ENCODE assay signal across 8 cellular contexts in the genomic region with DNA sequence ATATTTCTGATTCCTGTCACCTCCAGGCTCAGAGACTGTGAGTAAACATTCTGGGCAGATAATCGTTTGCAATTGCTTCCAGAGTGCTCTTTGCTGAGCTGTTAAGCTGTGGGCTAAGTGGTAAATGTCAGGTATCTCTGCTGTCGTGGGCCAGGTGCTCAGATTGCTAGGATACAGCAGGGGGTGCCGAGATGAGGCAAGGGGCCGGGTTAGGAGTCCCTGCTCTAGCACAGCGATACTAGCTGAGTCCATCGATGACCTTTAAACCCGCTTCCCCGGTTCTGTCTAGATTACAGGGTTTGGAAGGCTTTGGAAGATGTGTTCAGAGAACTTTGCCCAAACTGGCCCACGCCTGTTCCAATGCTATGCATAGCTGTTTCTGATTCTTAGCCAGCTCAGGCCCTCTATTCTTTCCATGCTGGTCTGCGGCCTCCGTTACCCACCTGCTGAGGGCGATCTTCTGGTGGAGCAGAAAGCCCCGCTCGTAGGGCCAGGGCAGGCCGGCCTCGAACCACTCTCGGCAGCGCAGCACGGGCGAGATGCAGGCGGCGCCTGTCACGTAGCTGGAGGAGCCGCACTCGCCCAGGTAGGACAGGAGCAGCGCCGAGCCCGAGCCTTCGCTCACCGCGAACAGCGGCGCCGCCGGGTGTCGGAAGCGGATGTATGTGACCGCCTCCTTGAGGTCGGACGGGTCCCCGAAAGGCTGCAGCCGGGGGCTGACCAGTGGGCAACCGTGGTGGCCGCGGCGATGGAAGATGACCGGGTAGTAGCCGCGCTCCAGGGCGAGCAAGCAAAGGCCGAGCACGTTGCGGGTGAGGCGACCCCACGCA. TPM values are rescaled to one million over a fixed set of nuclear protein-coding genes. Genes with fewer than 3 reads are reported as not detected.
DNase-seq lines count a peak whose midpoint lies in the region; ATAC-seq, FAIRE-seq and TF ChIP-seq lines count a peak whose summit lies in the region.

No MANE protein-coding gene starts in this region.

- peaks cover 5% of the 10 kb centered on the region for H3K4me1 Mint-ChIP-seq in astrocyte (ENCODE audit: low read depth, unreplicated experiment)

- H3K27me3 Mint-ChIP-seq in astrocyte (ENCODE audit: low read depth, unreplicated experiment): peaks cover 23% of the 10 kb centered on the region

- H3K4me2 ChIP-seq in DOHH2 (ENCODE audit: low read length) (peak overlapping the region; percentile 88), astrocyte (ENCODE audit: low read length) (peak overlapping the region; percentile 92), keratinocyte (ENCODE audit: control insufficient read depth, extremely low read depth, insufficient read depth, low read depth, low read length) (peak overlapping the region; percentile 74)

- H3K4me1 ChIP-seq in DOHH2 (ENCODE audit: control insufficient read depth, low read length) (peaks cover 44% of the 10 kb centered on the region), RWPE2 (ENCODE audit: insufficient read depth, poor library complexity, severe bottlenecking) (peaks cover 3% of the 10 kb centered on the region), astrocyte (ENCODE audit: insufficient read depth, low read length) (peaks cover 18% of the 10 kb centered on the region), keratinocyte (ENCODE audit: control insufficient read depth, extremely low read depth, insufficient read depth, low read length) (peaks cover 21% of the 10 kb centered on the region)

- H2AFZ ChIP-seq in astrocyte (ENCODE audit: low read depth, low read length) (peak overlapping the region; percentile 77), keratinocyte (ENCODE audit: control insufficient read depth, low read length) (peak overlapping the region; percentile 53)

- no peak for ATAC-seq in RWPE2 (ENCODE audit: low read depth)
- ATAC-seq in HG03159 (IDR thresholded peaks at IDR 0.05; ENCODE audit: unreplicated experiment): no peak

- FAIRE-seq in astrocyte (lab: Jason Lieb, UNC) (no peak), keratinocyte (lab: Jason Lieb, UNC) (no peak)

- H3K9me3 ChIP-seq in DOHH2 (ENCODE audit: control insufficient read depth, insufficient read depth, low read length) (no peaks in the 10 kb centered on the region), RWPE2 (ENCODE audit: severe bottlenecking) (no peaks in the 10 kb centered on the region), astrocyte (ENCODE audit: insufficient read depth, low read depth, low read length) (no peaks in the 10 kb centered on the region), keratinocyte (ENCODE audit: control insufficient read depth, low read depth, low read length) (no peaks in the 10 kb centered on the region)

- peaks cover 22% of the 10 kb centered on the region for H3K36me3 Mint-ChIP-seq in astrocyte (ENCODE audit: low read depth, unreplicated experiment)

- no peaks in the 10 kb centered on the region for H3K9me2 ChIP-seq in DOHH2 (replicated peaks; ENCODE audit: control insufficient read depth, low read length)

- H3K36me3 ChIP-seq in DOHH2 (ENCODE audit: control insufficient read depth, low read length): peaks cover 25% of the 10 kb centered on the region
- H3K36me3 ChIP-seq in RWPE2 (ENCODE audit: low read depth): no peaks in the 10 kb centered on the region; the same call in 1 of the 2 replicates
- H3K36me3 ChIP-seq in astrocyte (ENCODE audit: insufficient read depth, low read length): no peaks in the 10 kb centered on the region
- H3K36me3 ChIP-seq in keratinocyte (ENCODE audit: control insufficient read depth in 2 of 2, extremely low read depth in 1 of 2, insufficient read depth in 2 of 2, low read length in 2 of 2): peaks cover 0 to 4% of the 10 kb centered on the region in 2 experiments

- peak overlapping the region; percentile 53 for H3K27ac ChIP-seq in DOHH2 (ENCODE audit: low read depth, low read length)
- peak overlapping the region; percentile 79 for H3K27ac ChIP-seq in RWPE2 (ENCODE audit: poor library complexity, severe bottlenecking)
- no peak overlapping the region for H3K27ac ChIP-seq in astrocyte (ENCODE audit: low read depth, low read length)
- no peak overlapping the region for H3K27ac ChIP-seq in keratinocyte (ENCODE audit: control insufficient read depth, insufficient read depth, low read length)

- peak overlapping the region; percentile 79 for H3K4me3 Mint-ChIP-seq in astrocyte (ENCODE audit: unreplicated experiment)

- dilution Hi-C loops in keratinocyte (cut with MboI; ENCODE audit: extremely low pct_ligation_motif_present, low sequenced_read_pairs): no loop called here

- no peaks in the 10 kb centered on the region for H3K9me3 Mint-ChIP-seq in astrocyte (ENCODE audit: unreplicated experiment)

- TF ChIP-seq CTCF in DOHH2 (IDR thresholded peaks at IDR 0.05; ENCODE audit: low read depth, low read length, poor library complexity, severe bottlenecking) (peak; percentile 54), RWPE2 (IDR thresholded peaks at IDR 0.05; ENCODE audit: poor library complexity, severe bottlenecking) (no peak), astrocyte (IDR thresholded peaks at IDR 0.05; ENCODE audit: insufficient read depth, low read depth, low read length) (no peak), keratinocyte (optimal IDR thresholded peaks at IDR 0.05 in 1 of 3, IDR thresholded peaks at IDR 0.05 in 1 of 3, conservative IDR thresholded peaks at IDR 0.05 in 1 of 3; ENCODE audit: extremely low read depth in 1 of 3, insufficient read depth in 2 of 3, low read length in 3 of 3) (no peak)

- H4K20me1 ChIP-seq in DOHH2 (ENCODE audit: control insufficient read depth, insufficient read depth, low read depth, low read length) (0 out of 2 replicates have a peak, but pooled peaks cover 3% of the 10 kb centered on the region), astrocyte (ENCODE audit: insufficient read depth, low read length) (peaks cover 12% of the 10 kb centered on the region), keratinocyte (ENCODE audit: control insufficient read depth, extremely low read depth, insufficient read depth, low read length) (no peaks in the 10 kb centered on the region)

- H3K79me2 ChIP-seq in DOHH2 (ENCODE audit: control insufficient read depth, low read length): peaks cover 34% of the 10 kb centered on the region
- H3K79me2 ChIP-seq in astrocyte (ENCODE audit: insufficient read depth, low read length): no peaks in the 10 kb centered on the region
- no peaks in the 10 kb centered on the region for H3K79me2 ChIP-seq in keratinocyte (ENCODE audit: control insufficient read depth, insufficient read depth, low read length)

- H3F3A ChIP-seq in DOHH2 (ENCODE audit: control insufficient read depth, insufficient read depth): peaks cover 11% of the 10 kb centered on the region

- H3K9me1 ChIP-seq in keratinocyte (ENCODE audit: control insufficient read depth, extremely low read depth, insufficient read depth, low read length): no peaks in the 10 kb centered on the region

- H3K9ac ChIP-seq in astrocyte (ENCODE audit: low read length) (no peak overlapping the region), keratinocyte (ENCODE audit: control insufficient read depth, extremely low read depth, insufficient read depth, low read length) (peak overlapping the region; percentile 44)

- no peak overlapping the region for H3K27ac Mint-ChIP-seq in astrocyte (ENCODE audit: unreplicated experiment)

- H3K27me3 ChIP-seq in DOHH2 (ENCODE audit: control insufficient read depth, low read length): no peaks in the 10 kb centered on the region
- no peaks in the 10 kb centered on the region for H3K27me3 ChIP-seq in RWPE2 (ENCODE audit: insufficient read depth, poor library complexity, severe bottlenecking)
- H3K27me3 ChIP-seq in astrocyte (ENCODE audit: insufficient read depth, low read length): peaks cover 5% of the 10 kb centered on the region
- H3K27me3 ChIP-seq in keratinocyte (ENCODE audit: control insufficient read depth, extremely low read depth, insufficient read depth, low read length): no peaks in the 10 kb centered on the region

- DNase-seq in HuH-7 (ENCODE audit: low spot score) (peak; percentile 54), RWPE2 (ENCODE audit: low spot score) (peak; percentile 68), astrocyte (ENCODE audit: low read depth) (no peak), keratinocyte (ENCODE audit: low read depth, low spot score) (no peak), NCI-H446 treated with DMSO at 0.1 percent for 48 hours (lab: John Stamatoyannopoulos, UW) (no peak)
- peak; percentile 53 to 71 for DNase-seq in stimulated activated CD4-positive, alpha-beta T cell treated with anti-CD3 and anti-CD28 coated beads, Interleukin-2, amount 100 ng/mL, for 24 hours

- H3K4me3 ChIP-seq in DOHH2 (ENCODE audit: low read length) (peak overlapping the region; percentile 91), RWPE2 (ENCODE audit: severe bottlenecking) (peak overlapping the region; percentile 53), astrocyte (ENCODE audit: insufficient read depth, low read depth, low read length) (peak overlapping the region; percentile 50), keratinocyte (ENCODE audit: control insufficient read depth in 2 of 3, extremely low read depth in 1 of 3, insufficient read depth in 2 of 3, low read depth in 1 of 3, low read length in 3 of 3) (peak overlapping the region; percentile 36 to 66 (median 46))

RNA-seq across cellular contexts. Expression of a gene that starts 1.0 kb away (rescaled TPM):
- total RNA-seq in astrocyte: 8.6 and 9.7 TPM in 2 replicates
- polyA plus RNA-seq in keratinocyte: 6.2 to 6.9 TPM (median 6.8 TPM) in 3 replicates
- 1.5 TPM for polyA plus RNA-seq in keratinocyte (2011; ENCODE audit: low read depth)
- 5.3 and 5.5 TPM in 2 replicates for polyA plus RNA-seq in keratinocyte (2011; cell fraction: cytosol; rRNA removed)
- polyA plus RNA-seq in keratinocyte (2011; cell fraction: nucleus; rRNA removed): 11.2 and 11.7 TPM in 2 replicates
- polyA plus RNA-seq in keratinocyte (2012; ENCODE audit: low replicate concordance): 2.8 and 7.5 TPM in 2 replicates
- 9.9 to 13.5 TPM (median 13.0 TPM) in 3 replicates for polyA minus RNA-seq in keratinocyte
- polyA minus RNA-seq in keratinocyte (2011; cell fraction: cytosol; rRNA and poly(A)+ RNA removed): 12.3 TPM
- 12.8 and 13.8 TPM in 2 replicates for polyA minus RNA-seq in keratinocyte (2011; cell fraction: nucleus; rRNA and poly(A)+ RNA removed)

RNA-seq across cellular contexts. Expression of a gene that starts 2.6 kb away (rescaled TPM):
- 31.7 and 31.8 TPM in 2 replicates for total RNA-seq in astrocyte
- polyA plus RNA-seq in keratinocyte: 11.9 to 34.7 TPM (median 14.5 TPM) in 3 replicates
- 4.4 TPM for polyA plus RNA-seq in keratinocyte (2011; ENCODE audit: low read depth)
- polyA plus RNA-seq in keratinocyte (2011; cell fraction: cytosol; rRNA removed): 5.8 and 16.5 TPM in 2 replicates
- polyA plus RNA-seq in keratinocyte (2011; cell fraction: nucleus; rRNA removed): 71.4 and 101 TPM in 2 replicates
- polyA plus RNA-seq in keratinocyte (2012; ENCODE audit: low replicate concordance): 17.7 and 24.8 TPM in 2 replicates
- 10.9 to 22.2 TPM (median 13.1 TPM) in 3 replicates for polyA minus RNA-seq in keratinocyte
- 39.5 TPM for polyA minus RNA-seq in keratinocyte (2011; cell fraction: cytosol; rRNA and poly(A)+ RNA removed)
- polyA minus RNA-seq in keratinocyte (2011; cell fraction: nucleus; rRNA and poly(A)+ RNA removed): 21.7 and 26.6 TPM in 2 replicates

RNA-seq across cellular contexts. Expression of a gene that starts 23.6 kb away (rescaled TPM):
- 48.9 and 52.2 TPM in 2 replicates for total RNA-seq in astrocyte
- 35.9 to 42.7 TPM (median 37.9 TPM) in 3 replicates for polyA plus RNA-seq in keratinocyte
- 34.5 TPM for polyA plus RNA-seq in keratinocyte (2011; ENCODE audit: low read depth)
- 26.3 and 43.3 TPM in 2 replicates for polyA plus RNA-seq in keratinocyte (2011; cell fraction: cytosol; rRNA removed)
- 55.9 and 64.8 TPM in 2 replicates for polyA plus RNA-seq in keratinocyte (2011; cell fraction: nucleus; rRNA removed)
- polyA plus RNA-seq in keratinocyte (2012; ENCODE audit: low replicate concordance): 28.3 and 36.4 TPM in 2 replicates
- polyA minus RNA-seq in keratinocyte: 43.0 to 93.0 TPM (median 49.5 TPM) in 3 replicates
- 58.7 TPM for polyA minus RNA-seq in keratinocyte (2011; cell fraction: cytosol; rRNA and poly(A)+ RNA removed)
- 36.5 and 45.9 TPM in 2 replicates for polyA minus RNA-seq in keratinocyte (2011; cell fraction: nucleus; rRNA and poly(A)+ RNA removed)

RNA-seq across cellular contexts. Expression of a gene that starts 27.1 kb away (rescaled TPM):
- 16.3 and 17.9 TPM in 2 replicates for total RNA-seq in astrocyte
- polyA plus RNA-seq in keratinocyte: 3.7 to 6.5 TPM (median 5.0 TPM) in 3 replicates
- polyA plus RNA-seq in keratinocyte (2011; ENCODE audit: low read depth): 3.7 TPM
- polyA plus RNA-seq in keratinocyte (2011; cell fraction: cytosol; rRNA removed): 2.8 and 5.7 TPM in 2 replicates
- polyA plus RNA-seq in keratinocyte (2011; cell fraction: nucleus; rRNA removed): 13.0 and 14.3 TPM in 2 replicates
- 6.7 and 7.8 TPM in 2 replicates for polyA plus RNA-seq in keratinocyte (2012; ENCODE audit: low replicate concordance)
- 4.8 to 12.7 TPM (median 5.3 TPM) in 3 replicates for polyA minus RNA-seq in keratinocyte
- polyA minus RNA-seq in keratinocyte (2011; cell fraction: cytosol; rRNA and poly(A)+ RNA removed): 12.9 TPM
- polyA minus RNA-seq in keratinocyte (2011; cell fraction: nucleus; rRNA and poly(A)+ RNA removed): 6.2 and 9.9 TPM in 2 replicates

RNA-seq across cellular contexts. Expression of a gene that starts 56.9 kb away (rescaled TPM):
- total RNA-seq in astrocyte: 8.9 and 9.5 TPM in 2 replicates
- 20.5 to 50.9 TPM (median 28.8 TPM) in 3 replicates for polyA plus RNA-seq in keratinocyte
- polyA plus RNA-seq in keratinocyte (2011; ENCODE audit: low read depth): 6.6 TPM
- polyA plus RNA-seq in keratinocyte (2011; cell fraction: cytosol; rRNA removed): 9.2 and 10.8 TPM in 2 replicates
- polyA plus RNA-seq in keratinocyte (2011; cell fraction: nucleus; rRNA removed): 191 and 224 TPM in 2 replicates
- 14.6 and 16.8 TPM in 2 replicates for polyA plus RNA-seq in keratinocyte (2012; ENCODE audit: low replicate concordance)
- polyA minus RNA-seq in keratinocyte: 34.8 to 68.4 TPM (median 42.9 TPM) in 3 replicates
- polyA minus RNA-seq in keratinocyte (2011; cell fraction: cytosol; rRNA and poly(A)+ RNA removed): 17.6 TPM
- 35.6 and 40.7 TPM in 2 replicates for polyA minus RNA-seq in keratinocyte (2011; cell fraction: nucleus; rRNA and poly(A)+ RNA removed)

Comparison
In these comparisons a context has a peak if more than half of its experiments do, and no peak if none do; other contexts are left out.
1. H3K27ac ChIP-seq: peak in DOHH2 (single experiment) and RWPE2 (single experiment); none in astrocyte (single experiment) and keratinocyte (single experiment).
2. DNase-seq: peak in HuH-7 (single experiment), RWPE2 (single experiment) and stimulated activated CD4-positive, alpha-beta T cell treated with anti-CD3 and anti-CD28 coated beads, Interleukin-2, amount 100 ng/mL, for 24 hours (2 of 2); none in astrocyte (single experiment), keratinocyte (single experiment) and NCI-H446 treated with DMSO at 0.1 percent for 48 hours (single experiment).
3. Peak in every context shown above with its lines, with median percentiles within 50 percentile points of each other: H3K4me2 ChIP-seq and H3K4me3 ChIP-seq.